8 cellular contexts compared by ENCODE assay signal in genomic region chr13:106917673-106918652, GRCh38.
DNase-seq lines count a peak whose midpoint lies in the region; ATAC-seq and TF ChIP-seq lines count a peak whose summit lies in the region.

No MANE protein-coding gene starts in this region.

- peak overlapping the region; percentile 70 for H3K4me3 Mint-ChIP-seq in activated naive CD8-positive, alpha-beta T cell
- peak overlapping the region; percentile 79 for H3K4me3 Mint-ChIP-seq in glutamatergic neuron (ENCODE audit: unreplicated experiment)

- no peaks in the 10 kb centered on the region for H3K36me3 Mint-ChIP-seq in activated naive CD8-positive, alpha-beta T cell
- H3K36me3 Mint-ChIP-seq in glutamatergic neuron (ENCODE audit: unreplicated experiment): no peaks in the 10 kb centered on the region

- no peaks in the 10 kb centered on the region for H3K36me3 ChIP-seq in suprapubic skin

- WGBS in suprapubic skin: under 1% methylated on average over 39 of the region's 63 CpGs

- peaks cover 26% of the 10 kb centered on the region for H3K27me3 Mint-ChIP-seq in activated naive CD8-positive, alpha-beta T cell
- no peaks in the 10 kb centered on the region for H3K27me3 Mint-ChIP-seq in glutamatergic neuron (ENCODE audit: unreplicated experiment)

- H3K4me3 ChIP-seq in suprapubic skin: peak overlapping the region; percentile 75

- peaks cover 13% of the 10 kb centered on the region for H3K4me1 Mint-ChIP-seq in activated naive CD8-positive, alpha-beta T cell (ENCODE audit: low read depth)
- H3K4me1 Mint-ChIP-seq in glutamatergic neuron (ENCODE audit: low read depth, unreplicated experiment): peaks cover 34% of the 10 kb centered on the region

- TF ChIP-seq EP300 in suprapubic skin (IDR thresholded peaks at IDR 0.05): no peak

- in situ Hi-C loops in SK-MEL-5 (cut with HindIII; ENCODE audit: low pct_unique_long_range_greater_than_20kb, low sequenced_read_pairs): no loop called here

- H3K27ac ChIP-seq in suprapubic skin: peak overlapping the region; percentile 90

- ATAC-seq in GM19468 (IDR thresholded peaks at IDR 0.05; ENCODE audit: extremely low read depth, unreplicated experiment): peak; percentile 74
- ATAC-seq in omental fat pad (ENCODE audit: low FRiP score): peak; percentile 91

- peaks cover 15% of the 10 kb centered on the region for H3K4me1 ChIP-seq in suprapubic skin

- TF ChIP-seq POLR2A in suprapubic skin (IDR thresholded peaks at IDR 0.05): no peak

- no peaks in the 10 kb centered on the region for H3K9me3 ChIP-seq in suprapubic skin

- no peaks in the 10 kb centered on the region for H3K9me3 Mint-ChIP-seq in activated naive CD8-positive, alpha-beta T cell (ENCODE audit: low read depth)
- H3K9me3 Mint-ChIP-seq in glutamatergic neuron (ENCODE audit: unreplicated experiment): peaks cover 2% of the 10 kb centered on the region

- no peaks in the 10 kb centered on the region for H3K27me3 ChIP-seq in suprapubic skin

- peak; percentile 33 for DNase-seq in DMS114 treated with DMSO at 0.1 percent for 48 hours (lab: John Stamatoyannopoulos, UW; ENCODE audit: unreplicated experiment)
- peak; percentile 69 for DNase-seq in HPDE6-E6E7 (ENCODE audit: extremely low spot score)
- DNase-seq in SK-MEL-5 (ENCODE audit: low read depth, low spot score): peak; percentile 62
- peak; percentile 91 for DNase-seq in glutamatergic neuron
- DNase-seq in omental fat pad (ENCODE audit: low spot score): peak; percentile 56
- peak; percentile 76 to 84 for DNase-seq in suprapubic skin (ENCODE audit: low spot score in 2 of 2)

- TF ChIP-seq CTCF in glutamatergic neuron (IDR thresholded peaks at IDR 0.05; ENCODE audit: partially characterized antibody, unreplicated experiment): peak; percentile 97
- peak in 2 of 3 donors; percentile 20 to 43 for TF ChIP-seq CTCF in omental fat pad (IDR thresholded peaks at IDR 0.05)
- peak; percentile 69 to 92 for TF ChIP-seq CTCF in suprapubic skin (IDR thresholded peaks at IDR 0.05)

- no peak overlapping the region for H3K27ac Mint-ChIP-seq in activated naive CD8-positive, alpha-beta T cell
- H3K27ac Mint-ChIP-seq in glutamatergic neuron (ENCODE audit: unreplicated experiment): no peak overlapping the region

Comparison
In these comparisons a context has a peak if more than half of its experiments do, and no peak if none do; other contexts are left out.
1. Peak in every context shown above with its lines: DNase-seq, ATAC-seq, H3K4me3 ChIP-seq and H3K27ac ChIP-seq.
2. DNase-seq: peak in every context shown above with its lines; median percentile 91 in glutamatergic neuron; 80 in suprapubic skin; 69 in HPDE6-E6E7; 62 in SK-MEL-5; 56 in omental fat pad; 33 in DMS114 treated with DMSO at 0.1 percent for 48 hours.
3. CTCF ChIP-seq: peak in every context shown above with its lines; median percentile 97 in glutamatergic neuron; 80 in suprapubic skin; 32 in omental fat pad.